Comparison of ENCODE assay signal across 18 cellular contexts in genomic region chr9:100449420-100449819, GRCh38. TPM values are rescaled to one million over a fixed set of nuclear protein-coding genes. Genes with fewer than 3 reads are reported as not detected.
DNase-seq lines count a peak whose midpoint lies in the region; ATAC-seq and TF ChIP-seq lines count a peak whose summit lies in the region.
"Had no signal": no experiment of that assay in that cellular context is flagged by ENCODE, and none has a peak within 500 bp of the region (broad histone marks: within the 10 kb centered on the region; RNA-seq: fewer than 3 reads in every experiment).

No MANE protein-coding gene starts in this region.

- no peaks in the 10 kb centered on the region for H3K9me3 ChIP-seq in H9 (ENCODE audit: control insufficient read depth, low read depth, low read length)

- no peak overlapping the region for H2AFZ ChIP-seq in H9 (ENCODE audit: low read length)

- H3K27me3 Mint-ChIP-seq in neural crest cell (ENCODE audit: low read depth) (no peaks in the 10 kb centered on the region), H9 (ENCODE audit: low read depth) (no peaks in the 10 kb centered on the region)
- H3K27me3 Mint-ChIP-seq: activated CD4-positive, alpha-beta memory T cell treated with anti-CD3 and anti-CD28 coated beads for 36 hours; central memory CD8-positive, alpha-beta T cell had no signal

- no peak overlapping the region for H2BK20ac ChIP-seq in H9 (ENCODE audit: low read depth, low read length, poor library complexity, severe bottlenecking)

- no peak overlapping the region for H3K14ac ChIP-seq in H9 (ENCODE audit: insufficient read depth, low read length)

- H2BK5ac ChIP-seq in H9 (ENCODE audit: insufficient read length, low read length): no peak overlapping the region

- TF ChIP-seq CTCF in neural crest cell (conservative IDR thresholded peaks at IDR 0.05) (no peak), H9 (conservative IDR thresholded peaks at IDR 0.05) (no peak)

- no peak overlapping the region for H3K4me3 Mint-ChIP-seq in neural crest cell
- no peak overlapping the region for H3K4me3 Mint-ChIP-seq in H9
- H3K4me3 Mint-ChIP-seq: activated CD4-positive, alpha-beta memory T cell treated with anti-CD3 and anti-CD28 coated beads for 36 hours; central memory CD8-positive, alpha-beta T cell had no signal

- H3K27ac Mint-ChIP-seq in neural crest cell (ENCODE audit: unreplicated experiment) (peak overlapping the region; percentile 4), H9 (peak overlapping the region in 1 of 3 experiments; percentile 3; a peak in 3 of 7 replicates)
- H3K27ac Mint-ChIP-seq: activated CD4-positive, alpha-beta memory T cell treated with anti-CD3 and anti-CD28 coated beads for 36 hours had no signal

- no peaks in the 10 kb centered on the region for H3K79me2 ChIP-seq in H9 (ENCODE audit: insufficient read depth, low read length)

- no peaks in the 10 kb centered on the region for H3K9me3 Mint-ChIP-seq in neural crest cell
- H3K9me3 Mint-ChIP-seq in H9: no peaks in the 10 kb centered on the region
- H3K9me3 Mint-ChIP-seq: activated CD4-positive, alpha-beta memory T cell treated with anti-CD3 and anti-CD28 coated beads for 36 hours; central memory CD8-positive, alpha-beta T cell had no signal

- H3K4me1 Mint-ChIP-seq in neural crest cell (peaks cover under 1% of the 10 kb centered on the region), H9 (peaks cover 17 to 19% of the 10 kb centered on the region in 2 experiments)

- ATAC-seq in GM18868 (IDR thresholded peaks at IDR 0.05; ENCODE audit: unreplicated experiment) (peak; percentile 74), GM21526 (IDR thresholded peaks at IDR 0.05; ENCODE audit: low FRiP score, unreplicated experiment) (peak; percentile 79), HG03095 (IDR thresholded peaks at IDR 0.05; ENCODE audit: unreplicated experiment) (peak; percentile 67)

- no peak overlapping the region for H3K4ac ChIP-seq in H9 (ENCODE audit: low read depth, low read length)

- no peak overlapping the region for H4K8ac ChIP-seq in H9 (replicated peaks; ENCODE audit: insufficient read length, low read depth, low read length)

- H3K36me3 Mint-ChIP-seq in neural crest cell (ENCODE audit: low read depth) (peaks cover 30% of the 10 kb centered on the region), H9 (ENCODE audit: insufficient read depth in 1 of 3, low read depth in 3 of 3) (peaks cover 18 to 45% (median 41%) of the 10 kb centered on the region in 3 experiments; a peak in 6 of 7 replicates)

- DNase-seq in neural crest cell (ENCODE audit: low read depth, low spot score) (no peak), NCI-H446 treated with DMSO at 0.1 percent for 48 hours (lab: John Stamatoyannopoulos, UW) (no peak), iPS-NIHi7 (ENCODE audit: extremely low spot score) (no peak), H9 (no peak)
- DNase-seq: activated CD4-positive, alpha-beta memory T cell treated with anti-CD3 and anti-CD28 coated beads for 36 hours; activated naive CD4-positive, alpha-beta T cell treated with anti-CD3 and anti-CD28 coated beads, Interleukin-2, amount 50 U/mL, for 16 hours; glutamatergic neuron; KG1; kidney; NCI-H146; NCI-H526; RPMI8226; substantia nigra had no signal

- no CpG with 5 or more reads among the region's 2 CpGs for WGBS in H9 (ENCODE audit: extremely low coverage, insufficient read length, low lambda C conversion rate)

- no peaks in the 10 kb centered on the region for H3K4me1 ChIP-seq in H9 (ENCODE audit: insufficient read depth, low read length)

- H3K27ac ChIP-seq in H9 (ENCODE audit: insufficient read length, low read depth, low read length): no peak overlapping the region

- H3K4me2 ChIP-seq in H9 (ENCODE audit: insufficient read depth, insufficient read length, low read length): no peak overlapping the region

- no peak overlapping the region for H3K9ac ChIP-seq in H9 (ENCODE audit: extremely low read depth, insufficient read length, low read length)

- no peak overlapping the region for H2BK120ac ChIP-seq in H9 (ENCODE audit: low read depth, low read length, poor library complexity, severe bottlenecking)

- no peak overlapping the region for H2BK15ac ChIP-seq in H9 (ENCODE audit: low read depth, low read length)

- H3K23me2 ChIP-seq in H9 (ENCODE audit: insufficient read length, low read depth, low read length, poor library complexity, severe bottlenecking): no peaks in the 10 kb centered on the region

- H3K18ac ChIP-seq in H9 (ENCODE audit: insufficient read length, low read depth, low read length): no peak overlapping the region

- no peaks in the 10 kb centered on the region for H3K27me3 ChIP-seq in H9 (ENCODE audit: insufficient read depth, low read length)

- H3K23ac ChIP-seq in H9 (ENCODE audit: insufficient read length, low read depth, low read length): no peak overlapping the region

- H3T11ph ChIP-seq in H9 (ENCODE audit: low read length): no peak overlapping the region

- H3K56ac ChIP-seq in H9 (ENCODE audit: insufficient read length, low read depth, low read length): no peak overlapping the region

- H2AK5ac ChIP-seq in H9 (ENCODE audit: insufficient read length, low read length): no peak overlapping the region

- no peak overlapping the region for H4K91ac ChIP-seq in H9 (ENCODE audit: insufficient read length, low read depth, low read length)

- no peak overlapping the region for H4K5ac ChIP-seq in H9 (ENCODE audit: insufficient read length, low read depth, low read length)

- no peak overlapping the region for H2BK12ac ChIP-seq in H9 (ENCODE audit: insufficient read length, low read depth, low read length)

- no peaks in the 10 kb centered on the region for H3K79me1 ChIP-seq in H9 (ENCODE audit: insufficient read depth, low read depth, low read length, poor library complexity, severe bottlenecking)

- no peaks in the 10 kb centered on the region for H4K20me1 ChIP-seq in H9 (ENCODE audit: control insufficient read depth, insufficient read depth, insufficient read length)

RNA-seq across cellular contexts. Expression of gene MSANTD3, which starts 22.5 kb away (rescaled TPM):
- total RNA-seq in neural crest cell: 44.6 and 50.1 TPM in 2 replicates
- 34.0 and 35.7 TPM in 2 replicates for total RNA-seq in H9 (2021)

RNA-seq across cellular contexts. Expression of gene TMEFF1, which starts 23.5 kb away (rescaled TPM):
- total RNA-seq in neural crest cell (43.1 and 47.9 TPM in 2 replicates), H9 (2021) (64.7 and 65.5 TPM in 2 replicates)
- total RNA-seq: mononuclear cell had no signal
